Comparison of ENCODE assay signal across 8 cellular contexts in the genomic region with DNA sequence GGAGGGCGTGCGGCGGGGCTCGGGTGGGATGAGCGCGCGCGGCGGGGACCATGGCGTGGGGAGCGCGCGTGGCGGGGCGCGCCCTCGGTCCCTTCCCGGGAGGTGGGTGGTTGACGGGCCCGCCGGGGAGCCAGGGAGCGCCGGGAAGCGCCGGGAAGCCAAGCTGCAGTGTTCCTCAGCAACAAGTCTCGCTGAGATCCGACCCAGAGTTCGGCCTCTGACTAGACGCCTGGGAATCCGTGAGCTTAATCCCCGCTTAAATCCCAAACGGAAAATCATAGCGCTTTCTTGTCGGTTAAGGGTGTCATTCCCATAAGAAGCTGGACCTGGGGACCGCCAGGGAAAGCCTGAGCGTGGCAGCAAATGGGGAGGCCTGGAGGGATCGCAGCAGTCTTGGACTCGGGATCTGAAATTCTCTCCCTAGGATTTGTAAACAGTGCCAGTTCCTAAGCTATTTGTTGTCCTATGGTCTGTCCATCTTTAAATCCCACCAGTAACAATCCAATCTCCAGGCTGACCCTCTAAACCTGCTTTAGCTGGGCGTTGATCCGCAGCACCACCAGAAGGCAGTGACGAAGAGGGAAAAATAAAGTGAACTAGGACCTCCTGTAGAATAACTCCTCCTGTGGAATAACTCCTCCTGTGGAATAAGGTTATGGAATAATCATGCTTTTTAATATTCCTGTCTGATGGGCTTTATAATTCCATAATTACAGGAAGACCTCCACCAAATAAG. TPM values are rescaled to one million over a fixed set of nuclear protein-coding genes. Genes with fewer than 3 reads are reported as not detected.
DNase-seq lines count a peak whose midpoint lies in the region; TF ChIP-seq lines count a peak whose summit lies in the region.

No MANE protein-coding gene starts in this region.

- 0 to 1% methylated on average over 30 to 34 of the region's 41 CpGs for WGBS in tibial nerve, 2 donors

- no peak for TF ChIP-seq EP300 in tibial nerve (IDR thresholded peaks at IDR 0.05)

- no peaks in the 10 kb centered on the region for H3K9me3 ChIP-seq in tibial nerve

- TF ChIP-seq POLR2A in tibial nerve (IDR thresholded peaks at IDR 0.05) = no peak

- H3K27ac ChIP-seq in tibial nerve = peak overlapping the region; percentile 87 to 95 (median 92)

- no peaks in the 10 kb centered on the region for H3K27me3 ChIP-seq in tibial nerve

- H3K4me3 ChIP-seq in HFF-Myc (replicated peaks; ENCODE audit: low read depth, low read length) (peak overlapping the region; percentile 73), tibial nerve (peak overlapping the region; percentile 54 to 96 (median 92))

- H3K4me1 ChIP-seq in tibial nerve = peaks cover 0 to 29% (median 3%) of the 10 kb centered on the region in 4 donors

- peak; percentile 6 for TF ChIP-seq CTCF in HFF-Myc (IDR thresholded peaks at IDR 0.05; ENCODE audit: low read depth, low read length, missing control alignments)
- no peak for TF ChIP-seq CTCF in tibial nerve (IDR thresholded peaks at IDR 0.05)

- DNase-seq in EH (ENCODE audit: low read depth) (peak; percentile 73), HFF-Myc (ENCODE audit: extremely low read depth, low read depth) (no peak), RKO (ENCODE audit: low spot score) (peak; percentile 73), dermis blood vessel endothelial cell (peak; percentile 63), lung microvascular endothelial cell (ENCODE audit: low read depth in 2 of 2) (peak; percentile 51 to 63), tibial nerve (ENCODE audit: low spot score in 2 of 2) (no peak), T1000 (lab: John Stamatoyannopoulos, UW) (no peak)
- DNase-seq in activated CD4-positive, CD25-positive, alpha-beta regulatory T cell (lab: John Stamatoyannopoulos, UW) = no peak

- H3K36me3 ChIP-seq in tibial nerve = no peaks in the 10 kb centered on the region

RNA-seq across cellular contexts. Expression of a gene that starts 0.6 kb away (rescaled TPM):
- 47.1 and 55.0 TPM in 2 replicates for total RNA-seq in dermis blood vessel endothelial cell
- total RNA-seq in lung microvascular endothelial cell = 25.3 and 26.4 TPM in 2 replicates
- 10 to 100 TPM in 3 of 4 donors, 1 to 10 TPM in 1; 8.4 to 12.9 (median 12.2) TPM for total RNA-seq in tibial nerve

Comparison
In these comparisons a context has a peak if more than half of its experiments do, and no peak if none do; other contexts are left out.
1. DNase-seq: peak in EH (single experiment), RKO (single experiment), dermis blood vessel endothelial cell (single experiment) and lung microvascular endothelial cell (2 of 2); none in HFF-Myc (single experiment), tibial nerve (0 of 2), T1000 (single experiment) and activated CD4-positive, CD25-positive, alpha-beta regulatory T cell (0 of 4).